26 cellular contexts compared by ENCODE assay signal in genomic region chr20:45189067-45189611, GRCh38. TPM values are rescaled to one million over a fixed set of nuclear protein-coding genes. Genes with fewer than 3 reads are reported as not detected.
DNase-seq lines count a peak whose midpoint lies in the region; ATAC-seq, FAIRE-seq and TF ChIP-seq lines count a peak whose summit lies in the region.
"Had no signal": no experiment of that assay in that cellular context is flagged by ENCODE, and none has a peak within 500 bp of the region (broad histone marks: within the 10 kb centered on the region; RNA-seq: fewer than 3 reads in every experiment).

No MANE protein-coding gene starts in this region.

- H3K4me3 ChIP-seq in body of pancreas (no peak overlapping the region), neutrophil (ENCODE audit: low read depth in 1 of 2, low read length in 1 of 2) (peak overlapping the region in 1 of 2 experiments; percentile 46)
- H3K4me3 ChIP-seq: A549; BLaER1 treated with 17β-estradiol and CSF1 and Interleukin-3, amounts not matched to agents 10 nM and 100 nM; GM12878; GM23248 had no signal

- H3K27me3 ChIP-seq in body of pancreas (no peaks in the 10 kb centered on the region), neutrophil (no peaks in the 10 kb centered on the region)
- H3K27me3 ChIP-seq: BLaER1 treated with 17β-estradiol and CSF1 and Interleukin-3, amounts not matched to agents 10 nM and 100 nM had no signal

- peaks cover 12% of the 10 kb centered on the region for H3K4me1 ChIP-seq in body of pancreas
- peaks cover 50 to 85% of the 10 kb centered on the region in 2 experiments for H3K4me1 ChIP-seq in neutrophil (ENCODE audit: control insufficient read depth in 1 of 2, insufficient read depth in 1 of 2, low read depth in 1 of 2, low read length in 1 of 2)
- H3K4me1 ChIP-seq: A549; BE2C; BLaER1 treated with 17β-estradiol and CSF1 and Interleukin-3, amounts not matched to agents 10 nM and 100 nM had no signal

- WGBS in body of pancreas, 2 donors = 58 to 63% methylated on average over 3 of the region's 3 CpGs

- no peaks in the 10 kb centered on the region for H3K9me3 ChIP-seq in body of pancreas
- no peaks in the 10 kb centered on the region for H3K9me3 ChIP-seq in neutrophil
- H3K9me3 ChIP-seq: A549; BE2C; BLaER1 treated with 17β-estradiol and CSF1 and Interleukin-3, amounts not matched to agents 10 nM and 100 nM had no signal

- peak; percentile 94 for FAIRE-seq in HTR-8/SVneo (lab: Jason Lieb, UNC)
- peak; percentile 76 for FAIRE-seq in urothelium cell line (lab: Jason Lieb, UNC)
- FAIRE-seq: A549, D721Med, GM12878, GM19239, H1 had no signal

- no peak for TF ChIP-seq POLR2A in body of pancreas (IDR thresholded peaks at IDR 0.05)

- intact Hi-C loops in body of pancreas (cut with DNase I) = no loop called here

- H3K27ac ChIP-seq in body of pancreas = no peak overlapping the region
- H3K27ac ChIP-seq in neutrophil = peak overlapping the region; percentile 99
- H3K27ac ChIP-seq: A549; BLaER1 treated with 17β-estradiol and CSF1 and Interleukin-3, amounts not matched to agents 10 nM and 100 nM; GM23248 had no signal

- TF ChIP-seq CTCF in body of pancreas (IDR thresholded peaks at IDR 0.05) = no peak
- TF ChIP-seq CTCF in neutrophil (IDR thresholded peaks at IDR 0.05) = no peak

- no peak for DNase-seq in HTR-8/SVneo (ENCODE audit: insufficient read length, low spot score)
- peak in 3 of 4 donors; percentile 18 to 58 (median 21) for DNase-seq in body of pancreas
- DNase-seq in urothelium cell line (ENCODE audit: low spot score) = no peak
- DNase-seq in NK-92 (lab: John Stamatoyannopoulos, UW; ENCODE audit: unreplicated experiment) = no peak
- DNase-seq in NCI-H524 treated with DMSO at 0.1 percent for 48 hours (lab: John Stamatoyannopoulos, UW) = no peak
- DNase-seq: 8988T; ACHN; AML-193; BE2C; CD4-positive, alpha-beta T cell; CD8-positive, alpha-beta memory T cell; DMS 273 treated with DMSO at 0.1 percent for 48 hours; DMS79; EL; GDM1; GM23248; H7; HCEC 1CT had no signal

- H3K36me3 ChIP-seq in body of pancreas (replicated peaks in 1 of 2; ENCODE audit: insufficient read depth in 1 of 2, low read depth in 2 of 2) (no peaks in the 10 kb centered on the region), neutrophil (peaks cover 51% of the 10 kb centered on the region)
- H3K36me3 ChIP-seq: BE2C; BLaER1 treated with 17β-estradiol and CSF1 and Interleukin-3, amounts not matched to agents 10 nM and 100 nM had no signal

- ATAC-seq in body of pancreas = no peak
- no peak for ATAC-seq in HG03139 (IDR thresholded peaks at IDR 0.05; ENCODE audit: unreplicated experiment)
- ATAC-seq: GM12878 had no signal

RNA-seq across cellular contexts. Expression of gene PI3, which starts 14.4 kb away (rescaled TPM):
- total RNA-seq in body of pancreas = not detected
- total RNA-seq: CD4-positive, alpha-beta T cell; GM12878; H1; H7 had no signal

RNA-seq across cellular contexts. Expression of gene SEMG1, which starts 17.7 kb away (rescaled TPM):
- total RNA-seq in body of pancreas = not detected
- total RNA-seq: CD4-positive, alpha-beta T cell; CD8-positive, alpha-beta memory T cell; GM12878; GM23248 had no signal

RNA-seq across cellular contexts. Expression of gene SEMG2, which starts 32.0 kb away (rescaled TPM):
- not detected for total RNA-seq in body of pancreas
- total RNA-seq: CD4-positive, alpha-beta T cell; CD8-positive, alpha-beta memory T cell; GM12878; GM23248; H1; H7 had no signal

Comparison
In these comparisons a context has a peak if more than half of its experiments do, and no peak if none do; other contexts are left out.
1. DNase-seq: peak in body of pancreas (3 of 4); none in HTR-8/SVneo (single experiment), urothelium cell line (single experiment), NK-92 (single experiment) and NCI-H524 treated with DMSO at 0.1 percent for 48 hours (single experiment).